ENCODE assay signal across 8 cellular contexts in genomic region chr19:16143399-16144215, GRCh38. TPM values are rescaled to one million over a fixed set of nuclear protein-coding genes. Genes with fewer than 3 reads are reported as not detected.
DNase-seq lines count a peak whose midpoint lies in the region; ATAC-seq and TF ChIP-seq lines count a peak whose summit lies in the region.

TSS of gene HSH2D (plus strand) at chr19:16143685. CDS start at chr19:16148751, 5,066 bp downstream.

- ATAC-seq in GM21526 (IDR thresholded peaks at IDR 0.05; ENCODE audit: low FRiP score, unreplicated experiment), result peak; percentile 47

- intact Hi-C loops in esophagus squamous epithelium (cut with DNase I), result no loop called here

- DNase-seq in DMS53 treated with DMSO at 0.1 percent for 48 hours (lab: John Stamatoyannopoulos, UW; ENCODE audit: unreplicated experiment) (peak; percentile 46), NAMALWA (ENCODE audit: low spot score) (peak; percentile 97), esophagus squamous epithelium (lab: John Stamatoyannopoulos, UW) (peak; percentile 77), pons (ENCODE audit: low spot score) (no peak), NCI-H524 treated with DMSO at 0.1 percent for 48 hours (lab: John Stamatoyannopoulos, UW) (no peak)
- DNase-seq in activated CD4-positive, alpha-beta T cell treated with anti-CD3 and anti-CD28 coated beads, Interleukin-2, amount 50 U/mL, for 24 hours (ENCODE audit: low read depth in 1 of 2, low spot score in 1 of 2), result peak; percentile 47 to 56
- peak; percentile 74 to 79 for DNase-seq in stimulated activated CD4-positive, alpha-beta T cell treated with anti-CD3 and anti-CD28 coated beads, Interleukin-2, amount 100 ng/mL, for 24 hours

- H3K36me3 ChIP-seq in esophagus squamous epithelium, result no peaks in the 10 kb centered on the region

- peak in 1 of 6 experiments; percentile 25 for TF ChIP-seq CTCF in esophagus squamous epithelium (IDR thresholded peaks at IDR 0.05)

- peaks cover 0 to 12% (median 6%) of the 10 kb centered on the region in 3 donors for H3K4me1 ChIP-seq in esophagus squamous epithelium

- peak in 1 of 4 donors; percentile 65 for TF ChIP-seq POLR2A in esophagus squamous epithelium (IDR thresholded peaks at IDR 0.05)

- peak within 1 kb of the TSS in 3 of 4 donors; percentile 16 to 54 (median 28) for H3K4me3 ChIP-seq in esophagus squamous epithelium

- H3K9me3 ChIP-seq in esophagus squamous epithelium, result no peaks in the 10 kb centered on the region

- 45% methylated on average over 3 to 4 of the region's 13 CpGs for WGBS in esophagus squamous epithelium, 2 donors

- H3K27me3 ChIP-seq in esophagus squamous epithelium, result peaks cover 0 to 17% (median 0%) of the 10 kb centered on the region in 4 donors

- peak within 1 kb of the TSS; percentile 25 to 75 (median 62) for H3K27ac ChIP-seq in esophagus squamous epithelium

RNA-seq across cellular contexts. Expression of gene HSH2D, which starts in this region (rescaled TPM):
- total RNA-seq in esophagus squamous epithelium, result 1 to 10 TPM in 1 of 4 donors, under 1 TPM in 2, not detected in 1; 0.31 to 1.1 (median 0.41) TPM

Comparison
In these comparisons a context has a peak if more than half of its experiments do, and no peak if none do; other contexts are left out.
1. DNase-seq: peak in DMS53 treated with DMSO at 0.1 percent for 48 hours (single experiment), NAMALWA (single experiment), activated CD4-positive, alpha-beta T cell treated with anti-CD3 and anti-CD28 coated beads, Interleukin-2, amount 50 U/mL, for 24 hours (2 of 2), esophagus squamous epithelium (single experiment) and stimulated activated CD4-positive, alpha-beta T cell treated with anti-CD3 and anti-CD28 coated beads, Interleukin-2, amount 100 ng/mL, for 24 hours (2 of 2); none in pons (single experiment) and NCI-H524 treated with DMSO at 0.1 percent for 48 hours (single experiment).